9 cellular contexts compared by ENCODE assay signal in genomic region chr5:15528476-15528875, GRCh38. TPM values are rescaled to one million over a fixed set of nuclear protein-coding genes. Genes with fewer than 3 reads are reported as not detected.
"Had no signal": no experiment of that assay in that cellular context is flagged by ENCODE, and none has a peak within 500 bp of the region (broad histone marks: within the 10 kb centered on the region; RNA-seq: fewer than 3 reads in every experiment).

No MANE protein-coding gene starts in this region.

- H3K4me3 ChIP-seq: K562 had no signal

- H3K27ac Mint-ChIP-seq: IgD-negative memory B cell had no signal

- H3K4me1 Mint-ChIP-seq: IgD-negative memory B cell had no signal

- H3K4me2 ChIP-seq: KMS-11 had no signal

- FAIRE-seq: HTR-8/SVneo, K562 had no signal

- DNase-seq: IMR-90, KBM-7, KG1 had no signal

- H3K36me3 Mint-ChIP-seq: IgD-negative memory B cell had no signal

- ATAC-seq: K562 had no signal

- H3K27me3 Mint-ChIP-seq: IgD-negative memory B cell had no signal

- H3K27ac ChIP-seq: HL-60, KMS-11 had no signal

- H3K4me3 Mint-ChIP-seq: IgD-negative memory B cell had no signal

- H3K9ac ChIP-seq: KMS-11 had no signal

RNA-seq across cellular contexts. Expression of gene FBXL7, which starts 28.5 kb away (rescaled TPM):
- total RNA-seq: HT-29 had no signal
- polyA plus RNA-seq: IgD-negative memory B cell had no signal
